8 cellular contexts compared by ENCODE assay signal in genomic region chr5:1567527-1568200, GRCh38. TPM values are rescaled to one million over a fixed set of nuclear protein-coding genes. Genes with fewer than 3 reads are reported as not detected.
DNase-seq lines count a peak whose midpoint lies in the region; ATAC-seq, FAIRE-seq and TF ChIP-seq lines count a peak whose summit lies in the region.
"Not testable (repeated sequence)": the region's sequence is repeated elsewhere in the genome, so short reads cannot be mapped to it uniquely, and the experiment has no call there.

No MANE protein-coding gene starts in this region.

- H3K4me3 ChIP-seq in adipocyte (ENCODE audit: low read length), result peak overlapping the region; percentile 40
- not testable (repeated sequence) for H3K4me3 ChIP-seq in endothelial cell of umbilical vein (replicated peaks in 1 of 3; ENCODE audit: insufficient read depth in 1 of 3, low read depth in 1 of 3, low read length in 3 of 3); right cardiac atrium (ENCODE audit: low read length); mesenchymal stem cell (ENCODE audit: insufficient read depth in 1 of 2, low read depth in 1 of 2, low read length in 2 of 2); osteoblast (ENCODE audit: insufficient read depth, low read length); smooth muscle cell

- 88% methylated on average over 16 of the region's 16 CpGs for WGBS in right cardiac atrium
- WGBS in mesenchymal stem cell, result 92% methylated on average over 16 of the region's 16 CpGs
- 88% methylated on average over 16 of the region's 16 CpGs for whole genome bisulfite sequencing in smooth muscle cell (ENCODE audit: low lambda C conversion rate)

- CTCF ChIA-PET in endothelial cell of umbilical vein (lab: Charles Lee), result interaction anchor here (0.9 kb wide), 1 partner anchor 12 kb away, joined by 3 read pairs; no protein-coding TSS in a partner anchor

- H3K79me2 ChIP-seq in endothelial cell of umbilical vein (ENCODE audit: control insufficient read depth, insufficient read depth, low read length); osteoblast (ENCODE audit: insufficient read depth, low read length); smooth muscle cell (ENCODE audit: low read depth): not testable (repeated sequence)

- H3K4me3 Mint-ChIP-seq in HFFc6, result peak overlapping the region; percentile 60; the same call in 1 of the 2 replicates
- H3K4me3 Mint-ChIP-seq in type B pancreatic cell, result not testable (repeated sequence)

- H3K14ac ChIP-seq in mesenchymal stem cell (ENCODE audit: low read length in 2 of 2), result peak overlapping the region in 1 of 2 experiments; percentile 75

- peak overlapping the region in 1 of 2 experiments; percentile 76 for H3K4ac ChIP-seq in mesenchymal stem cell (ENCODE audit: low read depth in 1 of 2, low read length in 2 of 2)

- H3K4me1 Mint-ChIP-seq in HFFc6 (ENCODE audit: low read depth), result peaks cover 35% of the 10 kb centered on the region
- peaks cover 15% of the 10 kb centered on the region for H3K4me1 Mint-ChIP-seq in type B pancreatic cell (ENCODE audit: unreplicated experiment)

- H3K4me1 ChIP-seq in adipocyte (ENCODE audit: control insufficient read depth, insufficient read depth, low read length) (peaks cover 33% of the 10 kb centered on the region), endothelial cell of umbilical vein (ENCODE audit: control insufficient read depth, extremely low read depth, insufficient read depth, low read length) (peaks cover 21% of the 10 kb centered on the region), mesenchymal stem cell (ENCODE audit: control insufficient read depth, insufficient read depth, low read depth, low read length) (peaks cover 43% of the 10 kb centered on the region), osteoblast (ENCODE audit: insufficient read depth, low read length) (peaks cover 22% of the 10 kb centered on the region)
- not testable (repeated sequence) for H3K4me1 ChIP-seq in right cardiac atrium (ENCODE audit: control insufficient read depth, insufficient read depth, low read length); smooth muscle cell (ENCODE audit: low read depth)

- H2AK5ac ChIP-seq in mesenchymal stem cell (ENCODE audit: low read length, severe bottlenecking), result not testable (repeated sequence)

- H3K27me3 ChIP-seq in adipocyte (replicated peaks; ENCODE audit: control insufficient read depth, insufficient read depth, low read length); endothelial cell of umbilical vein (ENCODE audit: control insufficient read depth in 2 of 2, insufficient read depth in 2 of 2, low read length in 2 of 2); right cardiac atrium (ENCODE audit: control insufficient read depth, insufficient read depth); mesenchymal stem cell (ENCODE audit: control insufficient read depth in 1 of 2, insufficient read depth in 1 of 2, low read length in 2 of 2); osteoblast (ENCODE audit: insufficient read depth, low read length); smooth muscle cell (ENCODE audit: low read depth): not testable (repeated sequence)

- not testable (repeated sequence) for H3K36me3 Mint-ChIP-seq in HFFc6 (ENCODE audit: low read depth)
- H3K36me3 Mint-ChIP-seq in type B pancreatic cell, result peaks cover 25% of the 10 kb centered on the region

- H2AFZ ChIP-seq in endothelial cell of umbilical vein (ENCODE audit: low read depth, low read length); mesenchymal stem cell (ENCODE audit: low read depth, low read length); osteoblast (ENCODE audit: low read length); smooth muscle cell (ENCODE audit: low read depth): not testable (repeated sequence)

- not testable (repeated sequence) for H3F3A ChIP-seq in smooth muscle cell (ENCODE audit: low read depth)

- H3K9me3 ChIP-seq in adipocyte (ENCODE audit: control insufficient read depth, low read length); endothelial cell of umbilical vein (replicated peaks; ENCODE audit: control insufficient read depth, insufficient read depth, low read length); right cardiac atrium (ENCODE audit: control insufficient read depth, low read length); mesenchymal stem cell (ENCODE audit: control insufficient read depth, low read length); osteoblast (ENCODE audit: low read depth, low read length); smooth muscle cell (replicated peaks; ENCODE audit: low read depth): not testable (repeated sequence)

- peak overlapping the region; percentile 22 for H4K8ac ChIP-seq in mesenchymal stem cell (ENCODE audit: low read length)

- not testable (repeated sequence) for H3K4me2 ChIP-seq in endothelial cell of umbilical vein (ENCODE audit: insufficient read depth, low read length)
- H3K4me2 ChIP-seq in mesenchymal stem cell (ENCODE audit: low read length, poor library complexity, severe bottlenecking) (peak overlapping the region; percentile 55), osteoblast (ENCODE audit: insufficient read depth, low read length) (peak overlapping the region; percentile 67), smooth muscle cell (peak overlapping the region; percentile 59)

- BruUV-seq in endothelial cell of umbilical vein (replicated peaks; lab: Mats Ljungman, UMichigan), result not testable (repeated sequence)

- H3K9me3 Mint-ChIP-seq in HFFc6, type B pancreatic cell: not testable (repeated sequence)

- not testable (repeated sequence) for H4K91ac ChIP-seq in mesenchymal stem cell (ENCODE audit: low read length)

- FAIRE-seq in endothelial cell of umbilical vein (lab: Jason Lieb, UNC), result not testable (repeated sequence)

- H3K27ac Mint-ChIP-seq in HFFc6 (peak overlapping the region; percentile 88), type B pancreatic cell (peak overlapping the region; percentile 96)

- intact Hi-C loops in endothelial cell of umbilical vein (cut with micrococcal nuclease); right cardiac atrium (cut with DNase I): not testable (repeated sequence)

- H2BK12ac ChIP-seq in mesenchymal stem cell (ENCODE audit: low read length in 2 of 2), result peak overlapping the region in 1 of 2 experiments; percentile 90

- H2BK120ac ChIP-seq in mesenchymal stem cell (ENCODE audit: low read depth, low read length), result not testable (repeated sequence)

- not testable (repeated sequence) for H4K20me1 ChIP-seq in endothelial cell of umbilical vein (replicated peaks; ENCODE audit: control insufficient read depth, extremely low read depth, insufficient read depth, low read length); osteoblast (ENCODE audit: insufficient read depth, low read length); smooth muscle cell (ENCODE audit: low read depth)

- not testable (repeated sequence) for TF ChIP-seq POLR2A in endothelial cell of umbilical vein (IDR thresholded peaks at IDR 0.05; ENCODE audit: low read depth, low read length)

- not testable (repeated sequence) for H3K79me1 ChIP-seq in mesenchymal stem cell (replicated peaks; ENCODE audit: low read length, poor library complexity, severe bottlenecking)

- ATAC-seq in right cardiac atrium, result not testable (repeated sequence)

- not testable (repeated sequence) for TF ChIP-seq CTCF in HFFc6 (IDR thresholded peaks at IDR 0.05); endothelial cell of umbilical vein (IDR thresholded peaks at IDR 0.05; ENCODE audit: extremely low read depth in 1 of 2, insufficient read depth in 1 of 2, low read depth in 1 of 2, low read length in 2 of 2); osteoblast (IDR thresholded peaks at IDR 0.05; ENCODE audit: extremely low read depth, low read depth, low read length); smooth muscle cell (IDR thresholded peaks at IDR 0.05; ENCODE audit: borderline replicate concordance, insufficient read depth, poor library complexity, severe bottlenecking); type B pancreatic cell (conservative IDR thresholded peaks at IDR 0.05)

- POLR2A ChIA-PET in endothelial cell of umbilical vein (lab: Charles Lee), result not testable (repeated sequence)

- H3K27me3 Mint-ChIP-seq in HFFc6 (ENCODE audit: insufficient read depth); type B pancreatic cell: not testable (repeated sequence)

- peak overlapping the region; percentile 72 for H3K9ac ChIP-seq in adipocyte (ENCODE audit: low read length)
- H3K9ac ChIP-seq in endothelial cell of umbilical vein (replicated peaks; ENCODE audit: extremely low read depth, insufficient read depth, low read length), result not testable (repeated sequence)
- H3K9ac ChIP-seq in mesenchymal stem cell (ENCODE audit: low read length), result peak overlapping the region; percentile 52
- peak overlapping the region; percentile 42 for H3K9ac ChIP-seq in smooth muscle cell (ENCODE audit: low read depth)

- H3K18ac ChIP-seq in mesenchymal stem cell (ENCODE audit: low read depth in 1 of 2, low read length in 2 of 2), result peak overlapping the region; percentile 76 to 86

- H3K23ac ChIP-seq in mesenchymal stem cell (ENCODE audit: low read length in 2 of 2), result not testable (repeated sequence)

- dilution Hi-C loops in endothelial cell of umbilical vein (cut with MboI; ENCODE audit: extremely low pct_ligation_motif_present, low sequenced_read_pairs), result not testable (repeated sequence)

- not testable (repeated sequence) for H3K9me1 ChIP-seq in endothelial cell of umbilical vein (replicated peaks; ENCODE audit: control insufficient read depth, extremely low read depth, insufficient read depth, low read length)

- not testable (repeated sequence) for H3K36me3 ChIP-seq in adipocyte (ENCODE audit: control insufficient read depth, insufficient read depth, low read length, severe bottlenecking); endothelial cell of umbilical vein (ENCODE audit: control insufficient read depth in 2 of 2, extremely low read depth in 1 of 2, insufficient read depth in 2 of 2, low read length in 2 of 2); mesenchymal stem cell (ENCODE audit: control insufficient read depth in 1 of 2, insufficient read depth in 2 of 2, low read depth in 1 of 2, low read length in 2 of 2); osteoblast (ENCODE audit: insufficient read depth, low read length); smooth muscle cell (ENCODE audit: low read depth)

- H3K27ac ChIP-seq in endothelial cell of umbilical vein (ENCODE audit: insufficient read depth, low read depth, low read length) (peak overlapping the region; percentile 28), right cardiac atrium (ENCODE audit: low read length) (peak overlapping the region; percentile 79), mesenchymal stem cell (ENCODE audit: low read length, poor library complexity, severe bottlenecking) (peak overlapping the region; percentile 91), osteoblast (ENCODE audit: low read depth, low read length) (peak overlapping the region; percentile 20), smooth muscle cell (ENCODE audit: low read depth) (peak overlapping the region; percentile 77)

- not testable (repeated sequence) for H2BK5ac ChIP-seq in mesenchymal stem cell (ENCODE audit: low read depth, low read length, poor library complexity, severe bottlenecking)

- not testable (repeated sequence) for DNase-seq in HFFc6; adipocyte (ENCODE audit: low read depth); endothelial cell of umbilical vein (ENCODE audit: low read depth, low spot score); right cardiac atrium; mesenchymal stem cell; osteoblast (ENCODE audit: insufficient read length, low spot score, missing footprints); smooth muscle cell (lab: John Stamatoyannopoulos, UW; ENCODE audit: unreplicated experiment); type B pancreatic cell (ENCODE audit: extremely low spot score, unreplicated experiment)

- H2BK15ac ChIP-seq in mesenchymal stem cell (ENCODE audit: low read depth, poor library complexity, severe bottlenecking), result not testable (repeated sequence)

RNA-seq across cellular contexts. Expression of gene LPCAT1, which starts 43.9 kb away (rescaled TPM):
- 10 to 100 TPM; 37.5 to 53.5 (median 44.1) TPM for total RNA-seq in HFFc6 (2021; fragmentation: NEBNext Ultra II Directional; extraction: Animal tissue kit (Norgen Biotek cat#: 25700))
- total RNA-seq in endothelial cell of umbilical vein, result 49.2 and 57.2 TPM in 2 replicates
- 27.7 and 28.9 TPM in 2 replicates for polyA plus RNA-seq in endothelial cell of umbilical vein
- polyA plus RNA-seq in endothelial cell of umbilical vein (2011; cell fraction: cytosol; rRNA removed), result 22.7 and 30.8 TPM in 2 replicates
- polyA plus RNA-seq in endothelial cell of umbilical vein (2011; cell fraction: nucleus; rRNA removed), result 40.7 and 46.4 TPM in 2 replicates
- polyA plus RNA-seq in endothelial cell of umbilical vein (2012), result 27.3 and 29.3 TPM in 2 replicates
- 25.0 and 27.0 TPM in 2 replicates for polyA minus RNA-seq in endothelial cell of umbilical vein
- polyA minus RNA-seq in endothelial cell of umbilical vein (2011; cell fraction: cytosol; rRNA and poly(A)+ RNA removed), result 80.1 TPM
- polyA minus RNA-seq in endothelial cell of umbilical vein (2011; cell fraction: nucleus; rRNA and poly(A)+ RNA removed), result 14.7 and 15.2 TPM in 2 replicates
- 10 to 100 TPM; 11.0 to 19.7 (median 15.5) TPM for total RNA-seq in right cardiac atrium
- polyA plus RNA-seq in right cardiac atrium, result 15.6 TPM
- 32.9 TPM for polyA plus RNA-seq in mesenchymal stem cell (2013, experiment 1 of 2)
- 33.5 TPM for polyA plus RNA-seq in mesenchymal stem cell (2013, experiment 2 of 2)
- total RNA-seq in osteoblast, result 11.6 and 15.6 TPM in 2 replicates
- total RNA-seq in smooth muscle cell, result 42.7 and 52.0 TPM in 2 replicates
- polyA plus RNA-seq in smooth muscle cell, result 50.1 and 55.7 TPM in 2 replicates
- total RNA-seq in type B pancreatic cell (ENCODE audit: low replicate concordance), result 91.6 and 97.1 TPM in 2 replicates

Comparison
In these comparisons a context has a peak if more than half of its experiments do, and no peak if none do; other contexts are left out.
1. H3K27ac ChIP-seq: peak in every context shown above with its lines; median percentile 91 in mesenchymal stem cell; 79 in right cardiac atrium; 77 in smooth muscle cell; 28 in endothelial cell of umbilical vein; 20 in osteoblast.